Comparison of ENCODE assay signal across 17 cellular contexts in genomic region chr7:2148814-2149213, GRCh38.
DNase-seq lines count a peak whose midpoint lies in the region; ATAC-seq, FAIRE-seq and TF ChIP-seq lines count a peak whose summit lies in the region.
"Had no signal": no experiment of that assay in that cellular context is flagged by ENCODE, and none has a peak within 500 bp of the region (broad histone marks: within the 10 kb centered on the region; RNA-seq: fewer than 3 reads in every experiment).

No MANE protein-coding gene starts in this region.

- TF ChIP-seq CTCF in HepG2 (CRISPR knock-in tag; IDR thresholded peaks at IDR 0.05) (no peak), right lobe of liver (IDR thresholded peaks at IDR 0.05) (no peak), endodermal cell (conservative IDR thresholded peaks at IDR 0.05) (no peak), gastrocnemius medialis (IDR thresholded peaks at IDR 0.05 in 4 of 5, conservative IDR thresholded peaks at IDR 0.05 in 1 of 5) (no peak)

- ATAC-seq in HepG2 (no peak), right lobe of liver (no peak), gastrocnemius medialis (no peak)
- ATAC-seq: A549; CD8-positive, alpha-beta T cell had no signal

- H3K27me3 ChIP-seq in HepG2 (ENCODE audit: control insufficient read depth in 1 of 2, insufficient read depth in 2 of 2, low read length in 2 of 2) (no peaks in the 10 kb centered on the region), right lobe of liver (no peaks in the 10 kb centered on the region), endodermal cell (ENCODE audit: control insufficient read depth, insufficient read depth, low read length, poor library complexity, severe bottlenecking) (no peaks in the 10 kb centered on the region), gastrocnemius medialis (no peaks in the 10 kb centered on the region)

- H3K36me3 Mint-ChIP-seq in activated CD4-positive, alpha-beta T cell treated with anti-CD3 and anti-CD28 coated beads, Interleukin-2, amount 10 ng/mL, durations not matched to agents 7 days and 5 days (ENCODE audit: low read depth), result no peaks in the 10 kb centered on the region
- peaks cover 29% of the 10 kb centered on the region for H3K36me3 Mint-ChIP-seq in endodermal cell (ENCODE audit: low read depth)

- H3K4me1 ChIP-seq in HepG2 (ENCODE audit: insufficient read depth, low read length), result peaks cover 36% of the 10 kb centered on the region
- no peaks in the 10 kb centered on the region for H3K4me1 ChIP-seq in right lobe of liver
- H3K4me1 ChIP-seq in endodermal cell (ENCODE audit: control insufficient read depth, insufficient read depth, low read length), result no peaks in the 10 kb centered on the region
- peaks cover 11 to 33% of the 10 kb centered on the region in 2 donors for H3K4me1 ChIP-seq in gastrocnemius medialis
- H3K4me1 ChIP-seq: A549, HAP-1 had no signal

- H4K20me1 ChIP-seq in HepG2 (ENCODE audit: insufficient read depth, low read length), result no peaks in the 10 kb centered on the region

- H3K79me2 ChIP-seq in HepG2 (ENCODE audit: insufficient read depth, low read length), result no peaks in the 10 kb centered on the region

- FAIRE-seq in HepG2 (lab: Jason Lieb, UNC) (no peak), urothelium cell line (lab: Jason Lieb, UNC) (peak; percentile 95)
- FAIRE-seq: A549, H1 had no signal

- H3K36me3 ChIP-seq in HepG2 (replicated peaks in 1 of 2; ENCODE audit: control insufficient read depth in 1 of 2, insufficient read depth in 2 of 2, low read length in 2 of 2) (peaks cover 20 to 58% of the 10 kb centered on the region in 2 experiments), right lobe of liver (no peaks in the 10 kb centered on the region), endodermal cell (ENCODE audit: control insufficient read depth, insufficient read depth, low read length) (peaks cover 14% of the 10 kb centered on the region), gastrocnemius medialis (no peaks in the 10 kb centered on the region)

- intact Hi-C loops in HepG2 (cut with micrococcal nuclease; ENCODE audit: unreplicated experiment) (no loop called here), right lobe of liver (cut with DNase I) (no loop called here), gastrocnemius medialis (cut with DNase I; ENCODE audit: low total_unique reads) (no loop called here)

- 100% methylated on average over 1 of the region's 7 CpGs for WGBS in HepG2 (ENCODE audit: low lambda C conversion rate)
- WGBS in right lobe of liver (ENCODE audit: insufficient coverage, low coverage, low lambda C conversion rate, missing lambda C conversion rate), result 91% methylated on average over 3 of the region's 7 CpGs
- WGBS in endodermal cell (ENCODE audit: insufficient coverage in 1 of 2, insufficient read length in 1 of 2), 2 experiments, result 93% methylated on average over 7 of the region's 7 CpGs

- H3K9me3 Mint-ChIP-seq in activated CD4-positive, alpha-beta T cell treated with anti-CD3 and anti-CD28 coated beads, Interleukin-2, amount 10 ng/mL, durations not matched to agents 7 days and 5 days, result no peaks in the 10 kb centered on the region
- no peaks in the 10 kb centered on the region for H3K9me3 Mint-ChIP-seq in endodermal cell
- H3K9me3 Mint-ChIP-seq: CD8-positive, alpha-beta T cell had no signal

- H3K9me3 ChIP-seq in HepG2 (ENCODE audit: low read length) (no peaks in the 10 kb centered on the region), right lobe of liver (no peaks in the 10 kb centered on the region), endodermal cell (ENCODE audit: control insufficient read depth, low read length) (no peaks in the 10 kb centered on the region), gastrocnemius medialis (no peaks in the 10 kb centered on the region)
- H3K9me3 ChIP-seq: A549, HAP-1 had no signal

- no peaks in the 10 kb centered on the region for H3K4me1 Mint-ChIP-seq in activated CD4-positive, alpha-beta T cell treated with anti-CD3 and anti-CD28 coated beads, Interleukin-2, amount 10 ng/mL, durations not matched to agents 7 days and 5 days
- H3K4me1 Mint-ChIP-seq in endodermal cell, result peaks cover 2% of the 10 kb centered on the region

- DNase-seq in activated CD4-positive, alpha-beta T cell treated with anti-CD3 and anti-CD28 coated beads, Interleukin-2, amount 10 ng/mL, durations not matched to agents 7 days and 5 days, result no peak
- DNase-seq in activated CD4-positive, alpha-beta T cell treated with anti-CD3 and anti-CD28 coated beads for 48 hours, result no peak
- DNase-seq in HepG2 (ENCODE audit: low spot score), result no peak
- no peak for DNase-seq in right lobe of liver
- no peak for DNase-seq in endodermal cell
- no peak for DNase-seq in urothelium cell line (ENCODE audit: low spot score)
- no peak for DNase-seq in gastrocnemius medialis
- no peak for DNase-seq in NCI-H2029 (lab: John Stamatoyannopoulos, UW)
- DNase-seq: AML-193; Calu3; CD8-positive, alpha-beta T cell; DMS79 treated with DMSO at 0.1 percent for 48 hours; GF-D8 had no signal

- no peak for TF ChIP-seq RAD21 in HepG2 (CRISPR knock-in tag; IDR thresholded peaks at IDR 0.05)

- H3K27ac Mint-ChIP-seq in activated CD4-positive, alpha-beta T cell treated with anti-CD3 and anti-CD28 coated beads, Interleukin-2, amount 10 ng/mL, durations not matched to agents 7 days and 5 days, result peak overlapping the region; percentile 42
- peak overlapping the region; percentile 77 for H3K27ac Mint-ChIP-seq in endodermal cell
- H3K27ac Mint-ChIP-seq: CD8-positive, alpha-beta T cell had no signal

- H3K4me3 ChIP-seq in HepG2 (replicated peaks in 1 of 3; ENCODE audit: insufficient read depth in 1 of 3, low read depth in 2 of 3, low read length in 3 of 3), result no peak overlapping the region
- no peak overlapping the region for H3K4me3 ChIP-seq in right lobe of liver
- H3K4me3 ChIP-seq in endodermal cell (ENCODE audit: low read length), result no peak overlapping the region
- no peak overlapping the region for H3K4me3 ChIP-seq in gastrocnemius medialis
- H3K4me3 ChIP-seq: A549, HAP-1 had no signal

- CTCF ChIA-PET in activated CD4-positive, alpha-beta T cell treated with anti-CD3 and anti-CD28 coated beads, Interleukin-2, amount 10 ng/mL, durations not matched to agents 7 days and 5 days (lab: Charles Lee), result no interaction called here
- CTCF ChIA-PET in HepG2 (lab: Yijun Ruan, JAX; ENCODE audit: low intra/inter-chr PET ratio, low total read pairs), result no interaction called here

- H3K27ac ChIP-seq in HepG2 (ENCODE audit: extremely low read length, insufficient read depth, low read length) (peak overlapping the region; percentile 43), right lobe of liver (no peak overlapping the region), endodermal cell (ENCODE audit: low read depth, low read length) (no peak overlapping the region), gastrocnemius medialis (no peak overlapping the region)
- H3K27ac ChIP-seq: 22Rv1, A549 had no signal

- TF ChIP-seq POLR2A in HepG2 (IDR thresholded peaks at IDR 0.05; ENCODE audit: insufficient read depth in 1 of 2, low read depth in 2 of 2, low read length in 2 of 2) (no peak), right lobe of liver (IDR thresholded peaks at IDR 0.05) (no peak), gastrocnemius medialis (IDR thresholded peaks at IDR 0.05) (no peak)

- POLR2A ChIA-PET in activated CD4-positive, alpha-beta T cell treated with anti-CD3 and anti-CD28 coated beads, Interleukin-2, amount 10 ng/mL, durations not matched to agents 7 days and 5 days (lab: Charles Lee), result no interaction called here
- POLR2A ChIA-PET in HepG2 (lab: Yijun Ruan, JAX), result no interaction called here

- H3K4me2 ChIP-seq in HepG2 (ENCODE audit: low read depth, low read length), result no peak overlapping the region; the same call in 1 of the 2 replicates
- H3K4me2 ChIP-seq: A549 had no signal

- in situ Hi-C loops in HepG2 (cut with HindIII; ENCODE audit: extremely low pct_ligation_motif_present, low pct_unique_long_range_greater_than_20kb) (no loop called here), gastrocnemius medialis (cut with MboI; ENCODE audit: low sequenced_read_pairs in 4 of 4) (no loop called here)

- H3K9ac ChIP-seq in HepG2 (ENCODE audit: insufficient read depth, low read depth, low read length) (no peak overlapping the region), endodermal cell (ENCODE audit: extremely low read depth, low read length, poor library complexity, severe bottlenecking) (no peak overlapping the region)

- H3K27me3 Mint-ChIP-seq in activated CD4-positive, alpha-beta T cell treated with anti-CD3 and anti-CD28 coated beads, Interleukin-2, amount 10 ng/mL, durations not matched to agents 7 days and 5 days, result no peaks in the 10 kb centered on the region
- H3K27me3 Mint-ChIP-seq in endodermal cell (ENCODE audit: insufficient read depth), result no peaks in the 10 kb centered on the region

- H2AFZ ChIP-seq in HepG2 (ENCODE audit: low read length), result no peak overlapping the region

- TF ChIP-seq EP300 in HepG2 (IDR thresholded peaks at IDR 0.05; ENCODE audit: low read depth in 2 of 2, low read length in 2 of 2) (no peak), HepG2 (CRISPR knock-in tag; IDR thresholded peaks at IDR 0.05; ENCODE audit: borderline replicate concordance) (no peak)

- BruUV-seq in HepG2 (replicated peaks; lab: Mats Ljungman, UMichigan), result no TSS peak

- no peak overlapping the region for H3K4me3 Mint-ChIP-seq in activated CD4-positive, alpha-beta T cell treated with anti-CD3 and anti-CD28 coated beads, Interleukin-2, amount 10 ng/mL, durations not matched to agents 7 days and 5 days
- no peak overlapping the region for H3K4me3 Mint-ChIP-seq in endodermal cell
- H3K4me3 Mint-ChIP-seq: CD8-positive, alpha-beta T cell had no signal

TF ChIP-seq in HepG2, 621 proteins besides CTCF, POLR2A, EP300 and RAD21:
- TF ChIP-seq ZFP91 (CRISPR knock-in tag; IDR thresholded peaks at IDR 0.05; ENCODE audit: borderline replicate concordance), result peak; percentile 10; the same call in 1 of the 2 replicates
- TF ChIP-seq ZNF577 (CRISPR knock-in tag; IDR thresholded peaks at IDR 0.05; ENCODE audit: borderline replicate concordance, low read depth), result no peak
